ENCODE assay signal across 1 cellular context in the genomic region with DNA sequence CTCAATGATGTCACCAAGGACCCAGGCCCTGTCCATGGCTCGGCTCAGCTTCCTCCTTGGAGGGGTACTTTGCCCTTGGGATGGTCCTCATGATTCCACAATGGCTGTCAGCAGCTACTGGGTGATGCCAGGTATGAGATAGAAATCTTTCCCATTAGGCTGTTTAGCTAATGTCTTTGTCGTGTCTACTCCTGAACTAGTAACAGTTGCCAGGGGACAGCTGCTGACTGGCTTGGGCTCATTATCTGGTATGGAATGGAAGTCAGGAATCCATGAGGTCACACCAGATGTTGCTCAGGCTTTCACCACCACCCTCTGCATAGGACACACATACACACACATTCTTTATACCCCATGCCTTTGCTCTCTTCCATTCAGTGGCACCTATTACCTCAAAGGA.
TF ChIP-seq lines count a peak whose summit lies in the region.

No MANE protein-coding gene starts in this region.

TF ChIP-seq in K562, 482 proteins besides CTCF, POLR2A, EP300 and RAD21:
- peak; percentile 34; the same call in 1 of the 2 replicates for TF ChIP-seq ZNF175 (CRISPR knock-in tag; IDR thresholded peaks at IDR 0.05; ENCODE audit: low read depth)
- TF ChIP-seq ZC3H11A (IDR thresholded peaks at IDR 0.05; ENCODE audit: low read depth, low read length): no peak
- peak; percentile 61 for TF ChIP-seq ATF3 (IDR thresholded peaks at IDR 0.05)
- TF ChIP-seq ATF3 (CRISPR knock-in tag; conservative IDR thresholded peaks at IDR 0.05): no peak
- TF ChIP-seq ATF7 (IDR thresholded peaks at IDR 0.05): peak; percentile 44; the same call in 1 of the 2 replicates
TF ChIP-seq in K562: peak in this region for 3.
